In the genomic region with DNA sequence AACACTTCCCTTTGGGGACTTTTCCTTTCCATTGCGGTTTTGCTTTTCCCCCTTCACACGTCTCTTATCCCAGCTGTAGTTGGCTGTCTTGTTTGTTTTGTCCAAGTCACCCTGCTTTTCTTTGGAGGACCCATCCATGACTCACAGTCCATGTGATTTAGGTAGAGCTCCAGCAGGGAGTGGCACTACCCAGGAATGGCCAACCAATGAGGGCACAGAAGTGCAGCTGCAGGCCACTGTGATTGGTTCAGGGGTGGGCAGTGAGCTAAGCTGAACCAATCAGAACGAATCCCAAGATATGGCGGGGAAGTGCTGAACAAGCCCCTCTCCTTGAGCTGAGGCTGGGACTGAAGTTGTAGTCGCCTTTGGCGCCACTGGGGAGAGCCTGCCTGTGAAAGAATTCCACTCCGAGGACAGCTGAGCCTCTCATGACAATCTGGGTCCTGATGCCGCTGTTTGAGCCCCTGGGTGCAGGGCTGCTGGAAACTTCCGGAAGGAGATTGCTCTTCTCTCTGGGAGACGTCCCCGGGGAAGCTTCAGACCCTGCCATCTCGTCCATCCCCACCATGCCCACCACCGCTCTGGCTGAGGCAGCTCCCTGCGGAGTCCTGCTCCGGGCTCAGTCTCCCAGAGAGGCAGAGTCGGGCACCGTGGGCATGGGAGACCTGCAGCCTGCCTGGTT, we compare ENCODE assay signal across 11 cellular contexts.
DNase-seq lines count a peak whose midpoint lies in the region; ATAC-seq, FAIRE-seq and TF ChIP-seq lines count a peak whose summit lies in the region.
"Had no signal": no experiment of that assay in that cellular context is flagged by ENCODE, and none has a peak within 500 bp of the region (broad histone marks: within the 10 kb centered on the region; RNA-seq: fewer than 3 reads in every experiment).

No MANE protein-coding gene starts in this region.

- no peak for TF ChIP-seq EP300 in transverse colon (IDR thresholded peaks at IDR 0.05; ENCODE audit: low read depth)

- H3K4me1 Mint-ChIP-seq in astrocyte (ENCODE audit: low read depth, unreplicated experiment) (peaks cover 5% of the 10 kb centered on the region), neural progenitor cell (no peaks in the 10 kb centered on the region), natural killer cell (no peaks in the 10 kb centered on the region)
- H3K4me1 Mint-ChIP-seq in activated CD8-positive, alpha-beta memory T cell treated with anti-CD3 and anti-CD28 coated beads, Interleukin-2, amount 10 ng/mL, durations not matched to agents 7 days and 5 days, result peaks cover 6% of the 10 kb centered on the region

- no peak overlapping the region for H2AFZ ChIP-seq in astrocyte (ENCODE audit: low read depth, low read length)
- H2AFZ ChIP-seq in neural progenitor cell (replicated peaks), result no peak overlapping the region

- H3K36me3 Mint-ChIP-seq in astrocyte (ENCODE audit: low read depth, unreplicated experiment) (no peaks in the 10 kb centered on the region), neural progenitor cell (no peaks in the 10 kb centered on the region), natural killer cell (no peaks in the 10 kb centered on the region)
- no peaks in the 10 kb centered on the region for H3K36me3 Mint-ChIP-seq in activated CD8-positive, alpha-beta memory T cell treated with anti-CD3 and anti-CD28 coated beads, Interleukin-2, amount 10 ng/mL, durations not matched to agents 7 days and 5 days
- H3K36me3 Mint-ChIP-seq: type B pancreatic cell had no signal

- no peak overlapping the region for H3K9ac ChIP-seq in astrocyte (ENCODE audit: low read length)
- H3K9ac ChIP-seq in neural progenitor cell, result no peak overlapping the region
- H3K9ac ChIP-seq: KMS-11 had no signal

- TF ChIP-seq POLR2A in transverse colon (IDR thresholded peaks at IDR 0.05), result no peak

- FAIRE-seq in astrocyte (lab: Jason Lieb, UNC), result peak; percentile 26

- H3K27ac Mint-ChIP-seq in astrocyte (ENCODE audit: unreplicated experiment) (no peak overlapping the region), neural progenitor cell (no peak overlapping the region), natural killer cell (no peak overlapping the region)
- H3K27ac Mint-ChIP-seq in activated CD8-positive, alpha-beta memory T cell treated with anti-CD3 and anti-CD28 coated beads, Interleukin-2, amount 10 ng/mL, durations not matched to agents 7 days and 5 days, result no peak overlapping the region
- H3K27ac Mint-ChIP-seq: type B pancreatic cell had no signal

- H3K9me3 ChIP-seq in astrocyte (ENCODE audit: insufficient read depth, low read depth, low read length) (no peaks in the 10 kb centered on the region), neural progenitor cell (ENCODE audit: low read depth) (no peaks in the 10 kb centered on the region), transverse colon (no peaks in the 10 kb centered on the region)
- H3K9me3 ChIP-seq: esophagus squamous epithelium had no signal

- TF ChIP-seq CTCF in astrocyte (IDR thresholded peaks at IDR 0.05; ENCODE audit: insufficient read depth, low read depth, low read length) (no peak), neural progenitor cell (IDR thresholded peaks at IDR 0.05) (no peak), natural killer cell (IDR thresholded peaks at IDR 0.05) (no peak), transverse colon (IDR thresholded peaks at IDR 0.05) (no peak)

- in situ Hi-C loops in transverse colon (cut with MboI; ENCODE audit: low pct_ligation_motif_present in 1 of 4, low pct_unique_long_range_greater_than_20kb in 1 of 4, low sequenced_read_pairs in 3 of 4), result loop anchor here in 2 of 4 donors (10.0 kb wide), 2 partner anchors 114 to 144 kb away; no protein-coding TSS in a partner anchor

- CTCF ChIA-PET in activated CD8-positive, alpha-beta memory T cell treated with anti-CD3 and anti-CD28 coated beads, Interleukin-2, amount 10 ng/mL, durations not matched to agents 7 days and 5 days (lab: Charles Lee), result interaction anchor here (0.6 to 1.9 kb wide), 3 partner anchors 117 to 149 kb away, joined by 3 to 8 read pairs (median 6); no protein-coding TSS in a partner anchor

- H3K36me3 ChIP-seq in astrocyte (ENCODE audit: insufficient read depth, low read length), result no peaks in the 10 kb centered on the region
- no peaks in the 10 kb centered on the region for H3K36me3 ChIP-seq in neural progenitor cell
- no peaks in the 10 kb centered on the region for H3K36me3 ChIP-seq in transverse colon
- H3K36me3 ChIP-seq: esophagus squamous epithelium had no signal

- H3K4me3 ChIP-seq in astrocyte (ENCODE audit: insufficient read depth, low read depth, low read length) (no peak overlapping the region), neural progenitor cell (no peak overlapping the region), transverse colon (no peak overlapping the region)
- H3K4me3 ChIP-seq: esophagus squamous epithelium had no signal

- no peaks in the 10 kb centered on the region for H3F3A ChIP-seq in neural progenitor cell (ENCODE audit: low read depth)

- peak; percentile 75 for DNase-seq in ELF-1 (ENCODE audit: low read depth, low spot score)
- peak; percentile 67 for DNase-seq in LoVo (ENCODE audit: low spot score)
- peak; percentile 14 for DNase-seq in astrocyte (ENCODE audit: low read depth)
- peak; percentile 18 for DNase-seq in neural progenitor cell (ENCODE audit: low spot score)
- no peak for DNase-seq in natural killer cell
- no peak for DNase-seq in transverse colon
- DNase-seq in activated CD8-positive, alpha-beta memory T cell treated with anti-CD3 and anti-CD28 coated beads, Interleukin-2, amount 10 ng/mL, durations not matched to agents 7 days and 5 days, result no peak
- DNase-seq: esophagus squamous epithelium had no signal

- H3K27me3 ChIP-seq in astrocyte (ENCODE audit: insufficient read depth, low read length) (no peaks in the 10 kb centered on the region), neural progenitor cell (peaks cover 10% of the 10 kb centered on the region), transverse colon (peaks cover under 1% of the 10 kb centered on the region)

- H3K4me1 ChIP-seq in astrocyte (ENCODE audit: insufficient read depth, low read length) (no peaks in the 10 kb centered on the region), neural progenitor cell (no peaks in the 10 kb centered on the region), transverse colon (peaks cover 0 to 4% (median 0%) of the 10 kb centered on the region in 4 donors)
- H3K4me1 ChIP-seq: esophagus squamous epithelium had no signal

- H4K20me1 ChIP-seq in astrocyte (ENCODE audit: insufficient read depth, low read length) (no peaks in the 10 kb centered on the region), neural progenitor cell (ENCODE audit: low read depth) (no peaks in the 10 kb centered on the region)

- H3K27me3 Mint-ChIP-seq in astrocyte (ENCODE audit: low read depth, unreplicated experiment) (peaks cover 34% of the 10 kb centered on the region), neural progenitor cell (ENCODE audit: insufficient read depth, low read depth) (peaks cover 7% of the 10 kb centered on the region), natural killer cell (ENCODE audit: low read depth in 2 of 2) (peaks cover 13 to 36% of the 10 kb centered on the region in 2 donors)
- H3K27me3 Mint-ChIP-seq in activated CD8-positive, alpha-beta memory T cell treated with anti-CD3 and anti-CD28 coated beads, Interleukin-2, amount 10 ng/mL, durations not matched to agents 7 days and 5 days, result peaks cover 31% of the 10 kb centered on the region

- no peak overlapping the region for H3K4me2 ChIP-seq in astrocyte (ENCODE audit: low read length)
- no peak overlapping the region for H3K4me2 ChIP-seq in neural progenitor cell
- H3K4me2 ChIP-seq: KMS-11 had no signal

- intact Hi-C loops in natural killer cell (cut with micrococcal nuclease) (loop anchor here (10.0 kb wide), 1 partner anchor 264 kb away; no protein-coding TSS in a partner anchor), transverse colon (cut with DNase I; ENCODE audit: low total_unique reads) (loop anchor here (10.0 kb wide), 1 partner anchor 144 kb away; no protein-coding TSS in a partner anchor)

- no peaks in the 10 kb centered on the region for H3K79me2 ChIP-seq in astrocyte (ENCODE audit: insufficient read depth, low read length)
- no peaks in the 10 kb centered on the region for H3K79me2 ChIP-seq in neural progenitor cell (ENCODE audit: low read depth)

- no peaks in the 10 kb centered on the region for H3K9me3 Mint-ChIP-seq in astrocyte (ENCODE audit: unreplicated experiment)
- H3K9me3 Mint-ChIP-seq in neural progenitor cell, result no peaks in the 10 kb centered on the region
- no peaks in the 10 kb centered on the region for H3K9me3 Mint-ChIP-seq in natural killer cell
- no peaks in the 10 kb centered on the region for H3K9me3 Mint-ChIP-seq in activated CD8-positive, alpha-beta memory T cell treated with anti-CD3 and anti-CD28 coated beads, Interleukin-2, amount 10 ng/mL, durations not matched to agents 7 days and 5 days (ENCODE audit: low read depth)
- H3K9me3 Mint-ChIP-seq: type B pancreatic cell had no signal

- H3K4me3 Mint-ChIP-seq in astrocyte (ENCODE audit: unreplicated experiment), result no peak overlapping the region
- no peak overlapping the region for H3K4me3 Mint-ChIP-seq in neural progenitor cell
- no peak overlapping the region for H3K4me3 Mint-ChIP-seq in natural killer cell
- H3K4me3 Mint-ChIP-seq in activated CD8-positive, alpha-beta memory T cell treated with anti-CD3 and anti-CD28 coated beads, Interleukin-2, amount 10 ng/mL, durations not matched to agents 7 days and 5 days, result no peak overlapping the region
- H3K4me3 Mint-ChIP-seq: type B pancreatic cell had no signal

- WGBS in transverse colon (ENCODE audit: low coverage in 1 of 2), 2 donors, result 42 to 73% methylated on average over 2 to 17 of the region's 17 CpGs

- H3K27ac ChIP-seq in astrocyte (ENCODE audit: low read depth, low read length) (no peak overlapping the region), neural progenitor cell (no peak overlapping the region), transverse colon (no peak overlapping the region)
- H3K27ac ChIP-seq: esophagus squamous epithelium, KMS-11 had no signal

- ATAC-seq in HG03108 (IDR thresholded peaks at IDR 0.05; ENCODE audit: unreplicated experiment) (no peak), natural killer cell (no peak)
- no peak for ATAC-seq in activated CD8-positive, alpha-beta memory T cell treated with anti-CD3 and anti-CD28 coated beads, Interleukin-2, amount 10 ng/mL, durations not matched to agents 7 days and 5 days

Comparison
In these comparisons a context has a peak if more than half of its experiments do, and no peak if none do; other contexts are left out.
1. DNase-seq: peak in ELF-1 (single experiment), LoVo (single experiment), astrocyte (single experiment) and neural progenitor cell (single experiment); none in natural killer cell (single experiment), transverse colon (single experiment) and activated CD8-positive, alpha-beta memory T cell treated with anti-CD3 and anti-CD28 coated beads, Interleukin-2, amount 10 ng/mL, durations not matched to agents 7 days and 5 days (single experiment).